ENCODE assay signal across 7 cellular contexts in the genomic region with DNA sequence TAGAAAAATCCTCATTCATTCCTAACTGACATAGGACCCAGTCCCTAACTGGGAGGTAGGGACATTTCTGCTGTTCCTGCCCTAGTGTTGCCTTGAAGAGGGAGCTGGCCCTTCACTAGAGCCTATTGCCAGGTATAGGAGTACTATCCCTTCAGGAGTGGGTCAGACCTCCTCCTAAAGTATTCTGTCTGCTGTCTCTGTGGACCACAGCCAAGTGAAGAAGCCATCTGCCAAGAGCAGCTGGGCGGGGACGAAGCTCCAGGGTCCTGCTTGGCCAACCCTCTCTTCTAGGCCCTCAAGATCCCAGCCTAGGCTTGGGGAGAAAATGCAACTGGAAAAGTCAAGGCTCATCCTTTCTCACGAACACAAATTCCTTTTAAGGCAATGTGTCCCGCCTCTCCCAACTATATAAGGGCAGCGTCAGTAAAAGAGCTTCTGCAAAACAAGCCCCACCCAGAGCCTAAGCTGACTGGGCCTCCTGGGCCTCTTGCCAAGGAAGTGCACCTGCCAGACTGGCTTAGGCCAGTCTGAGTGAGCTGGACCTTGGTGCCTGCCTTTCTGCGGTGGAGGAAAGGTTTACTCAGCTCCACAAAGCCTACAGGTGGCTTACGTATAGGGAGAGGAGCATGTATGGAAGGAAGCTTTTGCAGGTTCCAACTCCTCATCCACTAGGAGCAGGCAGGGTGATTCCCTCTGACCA. TPM values are rescaled to one million over a fixed set of nuclear protein-coding genes. Genes with fewer than 3 reads are reported as not detected.
DNase-seq lines count a peak whose midpoint lies in the region; ATAC-seq, FAIRE-seq and TF ChIP-seq lines count a peak whose summit lies in the region.

No MANE protein-coding gene starts in this region.

- H3K9me3 ChIP-seq in mammary epithelial cell (replicated peaks; ENCODE audit: insufficient read depth, low read length) (no peaks in the 10 kb centered on the region), iPS-18c (ENCODE audit: control insufficient read depth, insufficient read depth, low read length) (no peaks in the 10 kb centered on the region), gastrocnemius medialis (no peaks in the 10 kb centered on the region)

- no peak for TF ChIP-seq CTCF in LNCaP clone FGC (IDR thresholded peaks at IDR 0.05; ENCODE audit: control insufficient read depth, extremely low read depth, insufficient read depth)
- TF ChIP-seq CTCF in mammary epithelial cell (conservative IDR thresholded peaks at IDR 0.05 in 1 of 2, IDR thresholded peaks at IDR 0.05 in 1 of 2; ENCODE audit: extremely low read depth in 1 of 2, insufficient read depth in 1 of 2, low read depth in 1 of 2, low read length in 2 of 2) = no peak
- TF ChIP-seq CTCF in gastrocnemius medialis (IDR thresholded peaks at IDR 0.05 in 4 of 5, conservative IDR thresholded peaks at IDR 0.05 in 1 of 5) = no peak

- TF ChIP-seq POLR2A in H54 (IDR thresholded peaks at IDR 0.05; ENCODE audit: low read depth, low read length) (no peak), gastrocnemius medialis (IDR thresholded peaks at IDR 0.05) (no peak)

- peak overlapping the region; percentile 47; the same call in 1 of the 2 replicates for H3K4me3 ChIP-seq in GM08714 (ENCODE audit: low read length)
- peak overlapping the region; percentile 90 for H3K4me3 ChIP-seq in LNCaP clone FGC (ENCODE audit: low read depth, low read length)
- H3K4me3 ChIP-seq in mammary epithelial cell (replicated peaks in 1 of 3; ENCODE audit: insufficient read depth in 1 of 3, low read depth in 2 of 3, low read length in 3 of 3) = peak overlapping the region; percentile 72 to 76 (median 76)
- H3K4me3 ChIP-seq in iPS-18c (ENCODE audit: insufficient read depth, low read depth, low read length) = peak overlapping the region; percentile 85
- H3K4me3 ChIP-seq in gastrocnemius medialis = peak overlapping the region; percentile 65 to 84 (median 72)

- in situ Hi-C loops in mammary epithelial cell (cut with MboI; ENCODE audit: low sequenced_read_pairs in 2 of 2) (loop anchor here in 1 of 2 donors (25.0 kb wide), 1 partner anchor 298 kb away; a partner anchor contains a TSS), gastrocnemius medialis (cut with MboI; ENCODE audit: low sequenced_read_pairs in 4 of 4) (loop anchor here in 3 of 4 donors (10.0 to 25.0 kb wide), 3 partner anchors 75 to 195 kb away; no protein-coding TSS in a partner anchor)

- CTCF ChIA-PET in mammary epithelial cell (lab: Charles Lee; ENCODE audit: low non-redundant PET) = interaction anchor here (0.6 kb wide), 2 partner anchors 46 to 124 kb away, joined by 3 to 8 read pairs; no protein-coding TSS in a partner anchor

- dilution Hi-C loops in mammary epithelial cell (cut with HindIII; ENCODE audit: low sequenced_read_pairs) = loop anchor here (5.0 to 10.0 kb wide), 2 partner anchors 33 to 175 kb away; a partner anchor contains a TSS

- peak overlapping the region; percentile 82 for H2AFZ ChIP-seq in mammary epithelial cell (ENCODE audit: low read depth, low read length)

- H3K4me2 ChIP-seq in mammary epithelial cell (ENCODE audit: insufficient read depth, low read depth, low read length) = peak overlapping the region; percentile 76

- peaks cover 32% of the 10 kb centered on the region for H3K79me2 ChIP-seq in mammary epithelial cell (ENCODE audit: insufficient read depth, low read length)

- H4K20me1 ChIP-seq in mammary epithelial cell (ENCODE audit: insufficient read depth, low read length) = peaks cover 2% of the 10 kb centered on the region

- peak; percentile 61 to 74 for ATAC-seq in gastrocnemius medialis

- H3K4me1 ChIP-seq in mammary epithelial cell (ENCODE audit: insufficient read depth, low read length) (peaks cover 40% of the 10 kb centered on the region), gastrocnemius medialis (peaks cover 4 to 19% of the 10 kb centered on the region in 2 donors)

- H3K27me3 ChIP-seq in mammary epithelial cell (ENCODE audit: insufficient read depth, low read length) = no peaks in the 10 kb centered on the region
- no peaks in the 10 kb centered on the region for H3K27me3 ChIP-seq in gastrocnemius medialis

- H3K27ac ChIP-seq in mammary epithelial cell (ENCODE audit: insufficient read depth, low read depth, low read length) (peak overlapping the region; percentile 66), gastrocnemius medialis (peak overlapping the region; percentile 61 to 76 (median 72))

- no peak for FAIRE-seq in H54 (lab: Jason Lieb, UNC)

- DNase-seq in H54 (ENCODE audit: insufficient read length, low spot score) = peak; percentile 80
- peak; percentile 100 for DNase-seq in LNCaP clone FGC (ENCODE audit: low read depth)
- peak; percentile 93 for DNase-seq in RKO (ENCODE audit: low spot score)
- peak; percentile 99 for DNase-seq in mammary epithelial cell
- peak; percentile 57 to 80 for DNase-seq in gastrocnemius medialis

- intact Hi-C loops in mammary epithelial cell (cut with micrococcal nuclease) (loop anchor here (1.0 to 2.0 kb wide), 3 partner anchors 8 to 258 kb away; a partner anchor contains a TSS), gastrocnemius medialis (cut with DNase I; ENCODE audit: low total_unique reads) (loop anchor here (1.0 to 5.0 kb wide), 3 partner anchors 72 to 293 kb away; a partner anchor contains a TSS)

- H3K9ac ChIP-seq in mammary epithelial cell (ENCODE audit: insufficient read depth, low read length) = peak overlapping the region; percentile 1

- 0% methylated on average over 7 of the region's 7 CpGs for WGBS in mammary epithelial cell (ENCODE audit: low coverage, missing lambda C conversion rate)

- H3K36me3 ChIP-seq in mammary epithelial cell (ENCODE audit: insufficient read depth, low read length) = no peaks in the 10 kb centered on the region
- H3K36me3 ChIP-seq in gastrocnemius medialis = no peaks in the 10 kb centered on the region

- BruUV-seq in mammary epithelial cell (replicated peaks; lab: Mats Ljungman, UMichigan) = TSS peak; percentile 71

RNA-seq across cellular contexts. Expression of a gene that starts 0.6 kb away (rescaled TPM):
- total RNA-seq in mammary epithelial cell (10 to 100 TPM; 43.3 to 59.0 TPM), gastrocnemius medialis (1 to 10 TPM; 1.2 to 4.0 (median 2.7) TPM)
- 7.0 TPM for polyA plus RNA-seq in mammary epithelial cell
- 14.2 TPM for polyA minus RNA-seq in mammary epithelial cell

RNA-seq across cellular contexts. Expression of a gene that starts 28.3 kb away (rescaled TPM):
- total RNA-seq in mammary epithelial cell (1 to 10 TPM; 2.0 to 3.7 TPM), gastrocnemius medialis (under 1 TPM in 2 of 4 donors, not detected in 2; 0.34 to 0.78 TPM)
- 1.1 TPM for polyA plus RNA-seq in mammary epithelial cell
- polyA minus RNA-seq in mammary epithelial cell = not detected

Comparison
In these comparisons a context has a peak if more than half of its experiments do, and no peak if none do; other contexts are left out.
1. Peak in every context shown above with its lines: DNase-seq, ATAC-seq, H3K4me3 ChIP-seq and H3K27ac ChIP-seq.
2. RNA of a gene that starts 0.6 kb away (total RNA-seq): 43.3 to 59.0 TPM in mammary epithelial cell; 1.2 to 4.0 TPM in gastrocnemius medialis; every median in the first group is over 4 times any median in the second.